1 cellular context compared by ENCODE assay signal in genomic region chr1:206895837-206896242, GRCh38.
TF ChIP-seq lines count a peak whose summit lies in the region.

No MANE protein-coding gene starts in this region.

TF ChIP-seq in HepG2, 621 proteins besides CTCF, POLR2A, EP300 and RAD21:
- TF ChIP-seq ZNF790 (CRISPR knock-in tag; IDR thresholded peaks at IDR 0.05; ENCODE audit: borderline replicate concordance) (no peak), ZNF10 (CRISPR knock-in tag; IDR thresholded peaks at IDR 0.05; ENCODE audit: borderline replicate concordance, low read depth) (no peak), ZNF24 (IDR thresholded peaks at IDR 0.05) (no peak)
TF ChIP-seq in HepG2: peak in this region for 0.
